ENCODE assay signal across 1 cellular context in genomic region chr4:118835896-118836762, GRCh38.
TF ChIP-seq lines count a peak whose summit lies in the region.

Gene SEC24D, minus strand, starts transcription at chr4:118836126. Its CDS starts 2,430 bp downstream, at chr4:118833696.

TF ChIP-seq in HepG2, 621 proteins besides CTCF, POLR2A, EP300 and RAD21 (continued from another document and continues in another):
- TF ChIP-seq ZNF652 (CRISPR knock-in tag; IDR thresholded peaks at IDR 0.05; ENCODE audit: borderline replicate concordance, low read depth) (no peak), ZSCAN30 (CRISPR knock-in tag; IDR thresholded peaks at IDR 0.05) (no peak), ARHGAP35 (CRISPR knock-in tag; IDR thresholded peaks at IDR 0.05; ENCODE audit: borderline replicate concordance) (no peak), THAP9 (CRISPR knock-in tag; IDR thresholded peaks at IDR 0.05; ENCODE audit: borderline replicate concordance) (no peak), SMAD3 (CRISPR knock-in tag; IDR thresholded peaks at IDR 0.05) (no peak), NFKB2 (CRISPR knock-in tag; IDR thresholded peaks at IDR 0.05; ENCODE audit: borderline replicate concordance) (peak; percentile 4; the same call in 1 of the 2 replicates), MXI1 (IDR thresholded peaks at IDR 0.05; ENCODE audit: borderline replicate concordance, low read depth, low read length) (peak; percentile 66; the same call in 1 of the 3 replicates), ZNF839 (CRISPR knock-in tag; IDR thresholded peaks at IDR 0.05; ENCODE audit: borderline replicate concordance) (no peak), HES4 (CRISPR knock-in tag; IDR thresholded peaks at IDR 0.05; ENCODE audit: borderline replicate concordance) (no peak), ZNF546 (CRISPR knock-in tag; conservative IDR thresholded peaks at IDR 0.05) (no peak), MEIS1 (CRISPR knock-in tag; IDR thresholded peaks at IDR 0.05; ENCODE audit: borderline replicate concordance) (no peak), ZNF282 (IDR thresholded peaks at IDR 0.05; ENCODE audit: partially characterized antibody) (no peak), RFX3 (CRISPR knock-in tag; IDR thresholded peaks at IDR 0.05) (peak; percentile 27; the same call in 1 of the 2 replicates), ZNF816 (CRISPR knock-in tag; IDR thresholded peaks at IDR 0.05; ENCODE audit: borderline replicate concordance) (no peak), DMTF1 (CRISPR knock-in tag; IDR thresholded peaks at IDR 0.05) (no peak), KIAA2018 (CRISPR knock-in tag; IDR thresholded peaks at IDR 0.05; ENCODE audit: borderline replicate concordance) (no peak), ZBTB7A (CRISPR knock-in tag; IDR thresholded peaks at IDR 0.05) (no peak), CC2D1A (CRISPR knock-in tag; IDR thresholded peaks at IDR 0.05) (no peak), ZNF772 (CRISPR knock-in tag; IDR thresholded peaks at IDR 0.05) (no peak), ZNF709 (CRISPR knock-in tag; IDR thresholded peaks at IDR 0.05) (no peak), ZNF431 (CRISPR knock-in tag; IDR thresholded peaks at IDR 0.05; ENCODE audit: borderline replicate concordance, low read depth) (no peak; the same call in 1 of the 2 replicates), ZNF768 (CRISPR knock-in tag; IDR thresholded peaks at IDR 0.05) (peak; percentile 61; the same call in 1 of the 2 replicates), RARA (CRISPR knock-in tag; IDR thresholded peaks at IDR 0.05) (no peak), NKX3-1 (CRISPR knock-in tag; IDR thresholded peaks at IDR 0.05) (no peak), ZNF124 (CRISPR knock-in tag; IDR thresholded peaks at IDR 0.05) (no peak; the same call in 1 of the 2 replicates), ZNF460 (CRISPR knock-in tag; IDR thresholded peaks at IDR 0.05; ENCODE audit: borderline replicate concordance) (no peak), ZBTB46 (CRISPR knock-in tag; IDR thresholded peaks at IDR 0.05; ENCODE audit: borderline replicate concordance) (no peak), TFDP2 (CRISPR knock-in tag; IDR thresholded peaks at IDR 0.05) (peak; percentile 49; the same call in 1 of the 2 replicates), ZNF264 (CRISPR knock-in tag; IDR thresholded peaks at IDR 0.05) (no peak), SNAPC5 (CRISPR knock-in tag; IDR thresholded peaks at IDR 0.05; ENCODE audit: borderline replicate concordance) (no peak), IKZF1 (IDR thresholded peaks at IDR 0.05) (no peak), ZSCAN12 (CRISPR knock-in tag; IDR thresholded peaks at IDR 0.05) (no peak), KAT2B (IDR thresholded peaks at IDR 0.05; ENCODE audit: borderline replicate concordance, low read depth, low read length) (no peak), ZNF446 (CRISPR knock-in tag; IDR thresholded peaks at IDR 0.05) (no peak), ZNF441 (CRISPR knock-in tag; IDR thresholded peaks at IDR 0.05; ENCODE audit: borderline replicate concordance) (no peak; the same call in 1 of the 2 replicates), ZNF678 (CRISPR knock-in tag; IDR thresholded peaks at IDR 0.05) (no peak), ZNF720 (CRISPR knock-in tag; IDR thresholded peaks at IDR 0.05) (no peak), SIN3A (IDR thresholded peaks at IDR 0.05; ENCODE audit: borderline replicate concordance, low read depth, low read length) (0 out of 2 replicates have a peak, but pooled peaks have one; percentile 48), ZNF639 (CRISPR knock-in tag; conservative IDR thresholded peaks at IDR 0.05) (no peak), ZNF121 (CRISPR knock-in tag; IDR thresholded peaks at IDR 0.05) (no peak), ATM (IDR thresholded peaks at IDR 0.05; ENCODE audit: borderline replicate concordance) (no peak), SIX4 (CRISPR knock-in tag; IDR thresholded peaks at IDR 0.05) (no peak), ZNF737 (CRISPR knock-in tag; IDR thresholded peaks at IDR 0.05; ENCODE audit: borderline replicate concordance) (no peak), ZNF549 (CRISPR knock-in tag; IDR thresholded peaks at IDR 0.05) (no peak), MIER2 (CRISPR knock-in tag; IDR thresholded peaks at IDR 0.05) (no peak), TEAD2 (CRISPR knock-in tag; IDR thresholded peaks at IDR 0.05) (no peak), KDM5A (IDR thresholded peaks at IDR 0.05; ENCODE audit: borderline replicate concordance, low read length) (peak; percentile 12), CHCHD3 (CRISPR knock-in tag; IDR thresholded peaks at IDR 0.05) (no peak), TCF7L2 (IDR thresholded peaks at IDR 0.05; ENCODE audit: low read depth, low read length) (no peak), ZBTB26 (CRISPR knock-in tag; IDR thresholded peaks at IDR 0.05; ENCODE audit: borderline replicate concordance) (no peak)
